1 cellular context compared by ENCODE assay signal in the genomic region with DNA sequence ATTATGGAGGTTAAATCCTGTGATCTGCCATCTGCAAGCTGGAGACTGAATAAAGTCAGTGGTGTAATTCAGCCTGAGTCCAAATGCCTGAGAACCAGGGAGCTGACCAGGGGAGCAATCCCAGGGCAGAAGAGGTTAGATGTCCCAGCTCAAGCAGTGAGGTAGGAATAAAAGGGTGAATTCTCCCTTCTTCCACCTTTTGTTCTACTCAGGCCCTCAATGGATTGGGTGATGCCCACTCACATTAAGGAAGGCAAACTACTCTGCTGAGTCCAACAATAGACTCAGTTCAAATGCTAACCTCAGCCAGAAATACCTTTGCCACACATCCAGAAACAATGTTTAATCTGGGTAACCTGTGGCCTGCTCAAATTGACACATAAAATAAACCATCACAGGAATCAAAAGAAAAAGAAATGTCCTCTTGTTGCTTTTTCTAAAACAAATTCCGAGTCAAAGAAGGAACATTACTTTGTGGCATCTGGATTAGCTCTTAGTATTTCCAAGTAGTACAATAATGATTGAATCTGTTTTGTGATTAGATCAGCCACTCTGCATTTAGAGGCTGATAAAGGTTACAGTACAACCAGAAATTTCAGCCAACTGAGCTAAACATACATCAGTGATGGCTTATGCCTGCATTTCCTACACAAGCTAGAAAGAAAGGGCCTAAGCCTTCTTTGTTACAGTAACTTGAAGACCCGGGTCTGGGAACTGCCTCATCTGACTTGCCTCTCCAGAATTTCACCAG.
TF ChIP-seq lines count a peak whose summit lies in the region.

No MANE protein-coding gene starts in this region.

TF ChIP-seq in H1, 55 proteins besides CTCF, POLR2A, EP300 and RAD21:
- no peak for TF ChIP-seq CEBPB (IDR thresholded peaks at IDR 0.05; ENCODE audit: low read depth, low read length)
- no peak for TF ChIP-seq JUN (IDR thresholded peaks at IDR 0.05; ENCODE audit: low read depth, low read length)
- no peak for TF ChIP-seq EZH2 (IDR thresholded peaks at IDR 0.05; ENCODE audit: low read depth, low read length, severe bottlenecking)
- TF ChIP-seq KDM5A (IDR thresholded peaks at IDR 0.05; ENCODE audit: low read length), result no peak
- no peak for TF ChIP-seq GABPA (IDR thresholded peaks at IDR 0.05; ENCODE audit: borderline replicate concordance, insufficient read depth, low read length)
- no peak for TF ChIP-seq CBX5 (IDR thresholded peaks at IDR 0.05; ENCODE audit: low read depth, low read length)
- no peak for TF ChIP-seq BCL11A (IDR thresholded peaks at IDR 0.05; ENCODE audit: low read depth in 2 of 2, low read length in 2 of 2)
- TF ChIP-seq PHF8 (conservative IDR thresholded peaks at IDR 0.05; ENCODE audit: low read depth, low read length), result no peak
TF ChIP-seq in H1: peak in this region for 0.
